In the genomic region with DNA sequence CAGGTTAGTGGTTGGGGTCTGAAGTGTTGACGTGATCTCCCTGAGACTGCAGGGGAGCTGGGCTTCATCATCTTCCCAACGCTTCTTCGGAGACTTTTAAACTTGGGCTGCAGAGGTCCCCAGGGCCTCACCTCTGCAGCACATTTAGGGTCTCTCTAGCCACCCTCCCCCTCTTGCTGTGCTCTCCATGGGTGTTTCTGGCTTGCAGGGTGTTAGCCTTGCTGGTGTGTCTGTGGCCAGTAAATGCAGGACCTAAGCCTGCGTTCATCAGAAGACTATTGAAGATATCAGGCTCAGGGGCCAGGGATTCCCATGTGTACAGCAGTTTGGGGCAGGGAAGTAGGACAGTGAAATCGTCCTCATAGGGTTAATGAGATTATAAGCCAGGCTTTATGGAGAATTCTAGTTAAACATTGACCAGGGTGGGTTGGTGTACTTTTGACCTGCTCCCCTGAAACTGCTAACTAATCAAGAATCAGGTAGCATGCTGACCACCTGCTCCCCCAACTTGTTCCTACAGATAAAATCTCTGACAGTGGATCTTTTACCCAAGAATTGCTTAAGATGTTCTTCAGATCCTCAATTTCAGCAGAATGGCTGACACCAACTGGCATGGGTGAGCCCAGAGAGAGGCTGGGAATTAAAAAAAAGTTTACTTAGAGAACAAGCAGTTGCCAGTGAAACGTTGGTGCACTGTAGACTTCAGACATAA, we compare ENCODE assay signal across 1 cellular context.
TF ChIP-seq lines count a peak whose summit lies in the region.

No MANE protein-coding gene starts in this region.

TF ChIP-seq in HepG2, 621 proteins besides CTCF, POLR2A, EP300 and RAD21 (continued from another document and continues in another):
- TF ChIP-seq, protein P1, sequence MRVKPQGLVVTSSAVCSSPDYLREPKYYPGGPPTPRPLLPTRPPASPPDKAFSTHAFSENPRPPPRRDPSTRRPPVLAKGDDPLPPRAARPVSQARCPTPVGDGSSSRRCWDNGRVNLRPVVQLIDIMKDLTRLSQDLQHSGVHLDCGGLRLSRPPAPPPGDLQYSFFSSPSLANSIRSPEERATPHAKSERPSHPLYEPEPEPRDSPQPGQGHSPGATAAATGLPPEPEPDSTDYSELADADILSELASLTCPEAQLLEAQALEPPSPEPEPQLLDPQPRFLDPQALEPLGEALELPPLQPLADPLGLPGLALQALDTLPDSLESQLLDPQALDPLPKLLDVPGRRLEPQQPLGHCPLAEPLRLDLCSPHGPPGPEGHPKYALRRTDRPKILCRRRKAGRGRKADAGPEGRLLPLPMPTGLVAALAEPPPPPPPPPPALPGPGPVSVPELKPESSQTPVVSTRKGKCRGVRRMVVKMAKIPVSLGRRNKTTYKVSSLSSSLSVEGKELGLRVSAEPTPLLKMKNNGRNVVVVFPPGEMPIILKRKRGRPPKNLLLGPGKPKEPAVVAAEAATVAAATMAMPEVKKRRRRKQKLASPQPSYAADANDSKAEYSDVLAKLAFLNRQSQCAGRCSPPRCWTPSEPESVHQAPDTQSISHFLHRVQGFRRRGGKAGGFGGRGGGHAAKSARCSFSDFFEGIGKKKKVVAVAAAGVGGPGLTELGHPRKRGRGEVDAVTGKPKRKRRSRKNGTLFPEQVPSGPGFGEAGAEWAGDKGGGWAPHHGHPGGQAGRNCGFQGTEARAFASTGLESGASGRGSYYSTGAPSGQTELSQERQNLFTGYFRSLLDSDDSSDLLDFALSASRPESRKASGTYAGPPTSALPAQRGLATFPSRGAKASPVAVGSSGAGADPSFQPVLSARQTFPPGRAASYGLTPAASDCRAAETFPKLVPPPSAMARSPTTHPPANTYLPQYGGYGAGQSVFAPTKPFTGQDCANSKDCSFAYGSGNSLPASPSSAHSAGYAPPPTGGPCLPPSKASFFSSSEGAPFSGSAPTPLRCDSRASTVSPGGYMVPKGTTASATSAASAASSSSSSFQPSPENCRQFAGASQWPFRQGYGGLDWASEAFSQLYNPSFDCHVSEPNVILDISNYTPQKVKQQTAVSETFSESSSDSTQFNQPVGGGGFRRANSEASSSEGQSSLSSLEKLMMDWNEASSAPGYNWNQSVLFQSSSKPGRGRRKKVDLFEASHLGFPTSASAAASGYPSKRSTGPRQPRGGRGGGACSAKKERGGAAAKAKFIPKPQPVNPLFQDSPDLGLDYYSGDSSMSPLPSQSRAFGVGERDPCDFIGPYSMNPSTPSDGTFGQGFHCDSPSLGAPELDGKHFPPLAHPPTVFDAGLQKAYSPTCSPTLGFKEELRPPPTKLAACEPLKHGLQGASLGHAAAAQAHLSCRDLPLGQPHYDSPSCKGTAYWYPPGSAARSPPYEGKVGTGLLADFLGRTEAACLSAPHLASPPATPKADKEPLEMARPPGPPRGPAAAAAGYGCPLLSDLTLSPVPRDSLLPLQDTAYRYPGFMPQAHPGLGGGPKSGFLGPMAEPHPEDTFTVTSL (CRISPR knock-in tag; IDR thresholded peaks at IDR 0.05; ENCODE audit: borderline replicate concordance), result no peak; the same call in 1 of the 2 replicates
- TF ChIP-seq DNMT1 (CRISPR knock-in tag; IDR thresholded peaks at IDR 0.05) (no peak), ZSCAN9 (CRISPR knock-in tag; IDR thresholded peaks at IDR 0.05; ENCODE audit: borderline replicate concordance) (peak; percentile 55; the same call in 1 of the 2 replicates), NCOA1 (CRISPR knock-in tag; IDR thresholded peaks at IDR 0.05) (no peak), RORA (CRISPR knock-in tag; IDR thresholded peaks at IDR 0.05) (no peak), ZMYM2 (CRISPR knock-in tag; IDR thresholded peaks at IDR 0.05) (no peak), NR2F2 (IDR thresholded peaks at IDR 0.05; ENCODE audit: borderline replicate concordance, low read depth) (peak; percentile 53; the same call in 1 of the 2 replicates), ZNF17 (CRISPR knock-in tag; IDR thresholded peaks at IDR 0.05) (no peak), SOX6 (IDR thresholded peaks at IDR 0.05) (no peak), SOX6 (CRISPR knock-in tag; IDR thresholded peaks at IDR 0.05) (peak; percentile 25; the same call in 1 of the 2 replicates), ZKSCAN5 (CRISPR knock-in tag; IDR thresholded peaks at IDR 0.05) (no peak), KAT8 (CRISPR knock-in tag; IDR thresholded peaks at IDR 0.05) (peak; percentile 59), GZF1 (CRISPR knock-in tag; IDR thresholded peaks at IDR 0.05) (no peak), ZNF441 (CRISPR knock-in tag; IDR thresholded peaks at IDR 0.05; ENCODE audit: borderline replicate concordance) (0 out of 2 replicates have a peak, but pooled peaks have one; percentile 22), ADNP (CRISPR knock-in tag; IDR thresholded peaks at IDR 0.05) (no peak), ZSCAN25 (CRISPR knock-in tag; IDR thresholded peaks at IDR 0.05) (0 out of 2 replicates have a peak, but pooled peaks have one; percentile 48), RXRB (CRISPR knock-in tag; IDR thresholded peaks at IDR 0.05; ENCODE audit: borderline replicate concordance) (peak; percentile 38; the same call in 1 of the 2 replicates), ZNF598 (CRISPR knock-in tag; IDR thresholded peaks at IDR 0.05; ENCODE audit: borderline replicate concordance) (0 out of 2 replicates have a peak, but pooled peaks have one; percentile 22), ARNT (IDR thresholded peaks at IDR 0.05) (no peak), KLF6 (CRISPR knock-in tag; IDR thresholded peaks at IDR 0.05) (peak; percentile 41; the same call in 1 of the 2 replicates), EHMT2 (IDR thresholded peaks at IDR 0.05; ENCODE audit: borderline replicate concordance, low read depth, low read length) (peak; percentile 77), AHR (CRISPR knock-in tag; IDR thresholded peaks at IDR 0.05) (no peak), ZNF652 (CRISPR knock-in tag; IDR thresholded peaks at IDR 0.05; ENCODE audit: borderline replicate concordance, low read depth) (peak; percentile 99), FOXC1 (CRISPR knock-in tag; IDR thresholded peaks at IDR 0.05; ENCODE audit: borderline replicate concordance) (0 out of 2 replicates have a peak, but pooled peaks have one; percentile 16), MIER2 (CRISPR knock-in tag; IDR thresholded peaks at IDR 0.05) (no peak), TGIF2 (CRISPR knock-in tag; IDR thresholded peaks at IDR 0.05) (no peak)
- TF ChIP-seq, protein P2, sequence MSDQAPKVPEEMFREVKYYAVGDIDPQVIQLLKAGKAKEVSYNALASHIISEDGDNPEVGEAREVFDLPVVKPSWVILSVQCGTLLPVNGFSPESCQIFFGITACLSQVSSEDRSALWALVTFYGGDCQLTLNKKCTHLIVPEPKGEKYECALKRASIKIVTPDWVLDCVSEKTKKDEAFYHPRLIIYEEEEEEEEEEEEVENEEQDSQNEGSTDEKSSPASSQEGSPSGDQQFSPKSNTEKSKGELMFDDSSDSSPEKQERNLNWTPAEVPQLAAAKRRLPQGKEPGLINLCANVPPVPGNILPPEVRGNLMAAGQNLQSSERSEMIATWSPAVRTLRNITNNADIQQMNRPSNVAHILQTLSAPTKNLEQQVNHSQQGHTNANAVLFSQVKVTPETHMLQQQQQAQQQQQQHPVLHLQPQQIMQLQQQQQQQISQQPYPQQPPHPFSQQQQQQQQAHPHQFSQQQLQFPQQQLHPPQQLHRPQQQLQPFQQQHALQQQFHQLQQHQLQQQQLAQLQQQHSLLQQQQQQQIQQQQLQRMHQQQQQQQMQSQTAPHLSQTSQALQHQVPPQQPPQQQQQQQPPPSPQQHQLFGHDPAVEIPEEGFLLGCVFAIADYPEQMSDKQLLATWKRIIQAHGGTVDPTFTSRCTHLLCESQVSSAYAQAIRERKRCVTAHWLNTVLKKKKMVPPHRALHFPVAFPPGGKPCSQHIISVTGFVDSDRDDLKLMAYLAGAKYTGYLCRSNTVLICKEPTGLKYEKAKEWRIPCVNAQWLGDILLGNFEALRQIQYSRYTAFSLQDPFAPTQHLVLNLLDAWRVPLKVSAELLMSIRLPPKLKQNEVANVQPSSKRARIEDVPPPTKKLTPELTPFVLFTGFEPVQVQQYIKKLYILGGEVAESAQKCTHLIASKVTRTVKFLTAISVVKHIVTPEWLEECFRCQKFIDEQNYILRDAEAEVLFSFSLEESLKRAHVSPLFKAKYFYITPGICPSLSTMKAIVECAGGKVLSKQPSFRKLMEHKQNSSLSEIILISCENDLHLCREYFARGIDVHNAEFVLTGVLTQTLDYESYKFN (CRISPR knock-in tag; conservative IDR thresholded peaks at IDR 0.05), result peak; percentile 99
- TF ChIP-seq, protein P3, sequence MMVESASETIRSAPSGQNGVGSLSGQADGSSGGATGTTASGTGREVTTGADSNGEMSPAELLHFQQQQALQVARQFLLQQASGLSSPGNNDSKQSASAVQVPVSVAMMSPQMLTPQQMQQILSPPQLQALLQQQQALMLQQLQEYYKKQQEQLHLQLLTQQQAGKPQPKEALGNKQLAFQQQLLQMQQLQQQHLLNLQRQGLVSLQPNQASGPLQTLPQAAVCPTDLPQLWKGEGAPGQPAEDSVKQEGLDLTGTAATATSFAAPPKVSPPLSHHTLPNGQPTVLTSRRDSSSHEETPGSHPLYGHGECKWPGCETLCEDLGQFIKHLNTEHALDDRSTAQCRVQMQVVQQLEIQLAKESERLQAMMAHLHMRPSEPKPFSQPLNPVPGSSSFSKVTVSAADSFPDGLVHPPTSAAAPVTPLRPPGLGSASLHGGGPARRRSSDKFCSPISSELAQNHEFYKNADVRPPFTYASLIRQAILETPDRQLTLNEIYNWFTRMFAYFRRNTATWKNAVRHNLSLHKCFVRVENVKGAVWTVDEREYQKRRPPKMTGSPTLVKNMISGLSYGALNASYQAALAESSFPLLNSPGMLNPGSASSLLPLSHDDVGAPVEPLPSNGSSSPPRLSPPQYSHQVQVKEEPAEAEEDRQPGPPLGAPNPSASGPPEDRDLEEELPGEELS (CRISPR knock-in tag; IDR thresholded peaks at IDR 0.05), result no peak; the same call in 1 of the 2 replicates
- TF ChIP-seq, protein P4, sequence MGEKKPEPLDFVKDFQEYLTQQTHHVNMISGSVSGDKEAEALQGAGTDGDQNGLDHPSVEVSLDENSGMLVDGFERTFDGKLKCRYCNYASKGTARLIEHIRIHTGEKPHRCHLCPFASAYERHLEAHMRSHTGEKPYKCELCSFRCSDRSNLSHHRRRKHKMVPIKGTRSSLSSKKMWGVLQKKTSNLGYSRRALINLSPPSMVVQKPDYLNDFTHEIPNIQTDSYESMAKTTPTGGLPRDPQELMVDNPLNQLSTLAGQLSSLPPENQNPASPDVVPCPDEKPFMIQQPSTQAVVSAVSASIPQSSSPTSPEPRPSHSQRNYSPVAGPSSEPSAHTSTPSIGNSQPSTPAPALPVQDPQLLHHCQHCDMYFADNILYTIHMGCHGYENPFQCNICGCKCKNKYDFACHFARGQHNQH (CRISPR knock-in tag; IDR thresholded peaks at IDR 0.05), result no peak
- TF ChIP-seq, protein P5, sequence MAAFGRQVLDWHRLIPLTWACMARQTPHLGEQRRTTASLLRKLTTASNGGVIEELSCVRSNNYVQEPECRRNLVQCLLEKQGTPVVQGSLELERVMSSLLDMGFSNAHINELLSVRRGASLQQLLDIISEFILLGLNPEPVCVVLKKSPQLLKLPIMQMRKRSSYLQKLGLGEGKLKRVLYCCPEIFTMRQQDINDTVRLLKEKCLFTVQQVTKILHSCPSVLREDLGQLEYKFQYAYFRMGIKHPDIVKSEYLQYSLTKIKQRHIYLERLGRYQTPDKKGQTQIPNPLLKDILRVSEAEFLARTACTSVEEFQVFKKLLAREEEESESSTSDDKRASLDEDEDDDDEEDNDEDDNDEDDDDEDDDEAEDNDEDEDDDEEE (CRISPR knock-in tag; IDR thresholded peaks at IDR 0.05), result no peak
- TF ChIP-seq, protein P6, sequence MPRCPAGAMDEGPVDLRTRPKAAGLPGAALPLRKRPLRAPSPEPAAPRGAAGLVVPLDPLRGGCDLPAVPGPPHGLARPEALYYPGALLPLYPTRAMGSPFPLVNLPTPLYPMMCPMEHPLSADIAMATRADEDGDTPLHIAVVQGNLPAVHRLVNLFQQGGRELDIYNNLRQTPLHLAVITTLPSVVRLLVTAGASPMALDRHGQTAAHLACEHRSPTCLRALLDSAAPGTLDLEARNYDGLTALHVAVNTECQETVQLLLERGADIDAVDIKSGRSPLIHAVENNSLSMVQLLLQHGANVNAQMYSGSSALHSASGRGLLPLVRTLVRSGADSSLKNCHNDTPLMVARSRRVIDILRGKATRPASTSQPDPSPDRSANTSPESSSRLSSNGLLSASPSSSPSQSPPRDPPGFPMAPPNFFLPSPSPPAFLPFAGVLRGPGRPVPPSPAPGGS (CRISPR knock-in tag; IDR thresholded peaks at IDR 0.05), result no peak
- TF ChIP-seq, protein P7, sequence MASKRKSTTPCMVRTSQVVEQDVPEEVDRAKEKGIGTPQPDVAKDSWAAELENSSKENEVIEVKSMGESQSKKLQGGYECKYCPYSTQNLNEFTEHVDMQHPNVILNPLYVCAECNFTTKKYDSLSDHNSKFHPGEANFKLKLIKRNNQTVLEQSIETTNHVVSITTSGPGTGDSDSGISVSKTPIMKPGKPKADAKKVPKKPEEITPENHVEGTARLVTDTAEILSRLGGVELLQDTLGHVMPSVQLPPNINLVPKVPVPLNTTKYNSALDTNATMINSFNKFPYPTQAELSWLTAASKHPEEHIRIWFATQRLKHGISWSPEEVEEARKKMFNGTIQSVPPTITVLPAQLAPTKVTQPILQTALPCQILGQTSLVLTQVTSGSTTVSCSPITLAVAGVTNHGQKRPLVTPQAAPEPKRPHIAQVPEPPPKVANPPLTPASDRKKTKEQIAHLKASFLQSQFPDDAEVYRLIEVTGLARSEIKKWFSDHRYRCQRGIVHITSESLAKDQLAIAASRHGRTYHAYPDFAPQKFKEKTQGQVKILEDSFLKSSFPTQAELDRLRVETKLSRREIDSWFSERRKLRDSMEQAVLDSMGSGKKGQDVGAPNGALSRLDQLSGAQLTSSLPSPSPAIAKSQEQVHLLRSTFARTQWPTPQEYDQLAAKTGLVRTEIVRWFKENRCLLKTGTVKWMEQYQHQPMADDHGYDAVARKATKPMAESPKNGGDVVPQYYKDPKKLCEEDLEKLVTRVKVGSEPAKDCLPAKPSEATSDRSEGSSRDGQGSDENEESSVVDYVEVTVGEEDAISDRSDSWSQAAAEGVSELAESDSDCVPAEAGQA (IDR thresholded peaks at IDR 0.05; ENCODE audit: low read depth), result no peak; the same call in 1 of the 2 replicates
- TF ChIP-seq, protein P7 (CRISPR knock-in tag; IDR thresholded peaks at IDR 0.05; ENCODE audit: borderline replicate concordance), result peak; percentile 66; the same call in 1 of the 2 replicates
